ENCODE assay signal across 8 cellular contexts in the genomic region with DNA sequence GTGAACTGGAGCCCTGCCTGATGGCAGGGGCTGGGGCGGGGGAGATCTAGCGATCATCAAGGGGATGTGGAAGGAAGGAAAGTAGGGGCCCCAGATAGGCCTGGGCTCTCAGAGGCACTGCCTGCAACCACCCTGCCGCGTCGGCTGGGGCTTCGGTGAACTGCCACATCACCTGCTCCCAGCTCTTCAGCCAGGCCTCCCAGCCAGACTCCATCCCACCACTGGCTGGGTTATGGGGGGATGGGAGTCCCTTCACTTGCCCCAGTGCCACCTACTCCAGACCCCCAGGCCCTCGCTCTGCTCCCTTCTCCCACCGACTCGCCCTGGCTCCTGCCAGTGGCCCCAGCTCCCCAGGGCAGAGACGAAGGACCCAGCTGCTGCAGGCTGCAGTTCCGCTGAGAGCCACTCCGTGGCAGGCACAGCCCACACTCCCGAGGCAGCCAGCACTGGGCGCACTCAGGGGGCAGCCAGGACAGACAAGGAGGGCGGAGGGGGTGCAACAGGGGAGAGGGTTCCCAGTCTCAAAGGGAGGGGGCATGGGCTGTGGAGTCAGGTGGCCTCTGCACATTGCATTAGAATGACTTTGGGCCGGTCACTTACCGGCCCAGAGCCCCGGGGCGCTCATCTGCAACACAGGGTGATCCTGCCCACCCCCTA. TPM values are rescaled to one million over a fixed set of nuclear protein-coding genes. Genes with fewer than 3 reads are reported as not detected.
DNase-seq lines count a peak whose midpoint lies in the region; ATAC-seq and TF ChIP-seq lines count a peak whose summit lies in the region.

No MANE protein-coding gene starts in this region.

- peaks cover 18% of the 10 kb centered on the region for H4K20me1 ChIP-seq in DND-41 (ENCODE audit: insufficient read depth, low read length)

- H3K27ac ChIP-seq in DND-41 (ENCODE audit: low read length) (no peak overlapping the region), upper lobe of left lung (peak overlapping the region in 1 of 4 donors; percentile 61)

- peak; percentile 49 for DNase-seq in DND-41
- DNase-seq in NCI-H1694 treated with DMSO at 0.1 percent for 48 hours (lab: John Stamatoyannopoulos, UW), result peak; percentile 74
- DNase-seq in activated CD8-positive, alpha-beta memory T cell treated with anti-CD3 and anti-CD28 coated beads, Interleukin-2, amount 50 U/mL, for 48 hours, result peak; percentile 78
- peak; percentile 47 for DNase-seq in epithelial cell of esophagus (ENCODE audit: low read depth)
- peak; percentile 38 to 83 (median 62) for DNase-seq in naive thymus-derived CD8-positive, alpha-beta T cell
- DNase-seq in upper lobe of left lung, result peak in 1 of 2 donors; percentile 87

- ATAC-seq in DND-41 (ENCODE audit: insufficient read depth, low read depth) (peak; percentile 82), GM21576 (IDR thresholded peaks at IDR 0.05; ENCODE audit: unreplicated experiment) (peak; percentile 77), upper lobe of left lung (ENCODE audit: low FRiP score in 2 of 2) (peak; percentile 70 to 77), HG03460 (IDR thresholded peaks at IDR 0.05; ENCODE audit: unreplicated experiment) (no peak)
- peak; percentile 93 to 98 for ATAC-seq in naive thymus-derived CD8-positive, alpha-beta T cell

- no peak overlapping the region for H3K4me3 Mint-ChIP-seq in naive thymus-derived CD8-positive, alpha-beta T cell

- no peak for TF ChIP-seq POLR2A in upper lobe of left lung (IDR thresholded peaks at IDR 0.05)

- H3K36me3 Mint-ChIP-seq in naive thymus-derived CD8-positive, alpha-beta T cell, result no peaks in the 10 kb centered on the region

- no peak overlapping the region for H2AFZ ChIP-seq in DND-41 (ENCODE audit: low read depth, low read length)

- H3K36me3 ChIP-seq in DND-41 (ENCODE audit: insufficient read depth, low read length), result no peaks in the 10 kb centered on the region
- H3K36me3 ChIP-seq in upper lobe of left lung, result no peaks in the 10 kb centered on the region

- H3K4me1 ChIP-seq in DND-41 (ENCODE audit: insufficient read depth, low read length) (no peaks in the 10 kb centered on the region), upper lobe of left lung (peaks cover 6 to 25% (median 12%) of the 10 kb centered on the region in 4 donors)

- H3K9ac ChIP-seq in DND-41 (ENCODE audit: low read depth, low read length), result no peak overlapping the region

- no peak overlapping the region for H3K4me3 ChIP-seq in DND-41 (ENCODE audit: low read depth in 1 of 2, low read length in 2 of 2)
- H3K4me3 ChIP-seq in epithelial cell of esophagus (ENCODE audit: low read length), result no peak overlapping the region
- no peak overlapping the region for H3K4me3 ChIP-seq in upper lobe of left lung

- peaks cover 11 to 43% (median 24%) of the 10 kb centered on the region in 5 donors for H3K27me3 Mint-ChIP-seq in naive thymus-derived CD8-positive, alpha-beta T cell

- TF ChIP-seq CTCF in DND-41 (IDR thresholded peaks at IDR 0.05; ENCODE audit: borderline replicate concordance, extremely low read depth, low read length, poor library complexity, severe bottlenecking), result peak; percentile 85
- peak; percentile 91 for TF ChIP-seq CTCF in epithelial cell of esophagus (IDR thresholded peaks at IDR 0.05; ENCODE audit: insufficient read depth, low read depth, low read length, missing control alignments)
- peak; percentile 83 to 94 (median 87) for TF ChIP-seq CTCF in upper lobe of left lung (IDR thresholded peaks at IDR 0.05)

- H3K27me3 ChIP-seq in DND-41 (ENCODE audit: insufficient read depth, low read length, poor library complexity) (peaks cover 2% of the 10 kb centered on the region), upper lobe of left lung (peaks cover 0 to 11% (median 0%) of the 10 kb centered on the region in 4 donors)

- POLR2A ChIA-PET in naive thymus-derived CD8-positive, alpha-beta T cell (lab: Charles Lee), result interaction anchor here (0.9 to 3.3 kb wide), 5 partner anchors 10 to 56 kb away, joined by 3 to 12 read pairs (median 3); no protein-coding TSS in a partner anchor

- no peak for TF ChIP-seq EP300 in upper lobe of left lung (IDR thresholded peaks at IDR 0.05)

- 25 to 35% methylated on average over 6 to 19 of the region's 19 CpGs for WGBS in upper lobe of left lung, 2 donors

- no peaks in the 10 kb centered on the region for H3K79me2 ChIP-seq in DND-41 (ENCODE audit: insufficient read depth, low read length)

- peaks cover 8 to 25% (median 12%) of the 10 kb centered on the region in 4 donors for H3K4me1 Mint-ChIP-seq in naive thymus-derived CD8-positive, alpha-beta T cell

- H3K4me2 ChIP-seq in DND-41 (ENCODE audit: insufficient read depth, low read length), result no peak overlapping the region

- H3K9me3 ChIP-seq in DND-41 (ENCODE audit: insufficient read depth, low read length, severe bottlenecking), result no peaks in the 10 kb centered on the region
- H3K9me3 ChIP-seq in upper lobe of left lung, result no peaks in the 10 kb centered on the region

- no peaks in the 10 kb centered on the region for H3K9me3 Mint-ChIP-seq in naive thymus-derived CD8-positive, alpha-beta T cell

- peak overlapping the region in 2 of 10 donors; percentile 7 to 13 for H3K27ac Mint-ChIP-seq in naive thymus-derived CD8-positive, alpha-beta T cell

RNA-seq across cellular contexts. Expression of gene KCNH2, which starts 15.2 kb away (rescaled TPM):
- 1 to 10 TPM; 1.3 to 1.6 TPM for total RNA-seq in naive thymus-derived CD8-positive, alpha-beta T cell
- polyA plus RNA-seq in naive thymus-derived CD8-positive, alpha-beta T cell, result 1 to 10 TPM in 2 of 3 donors, under 1 TPM in 1; 0.45 to 2.5 (median 1.5) TPM
- 1 to 10 TPM in 5 of 6 donors, under 1 TPM in 1; 0.59 to 5.7 (median 3.1) TPM for total RNA-seq in upper lobe of left lung

RNA-seq across cellular contexts. Expression of gene NOS3, which starts 27.9 kb away (rescaled TPM):
- 1 to 10 TPM; 1.7 to 1.8 TPM for total RNA-seq in naive thymus-derived CD8-positive, alpha-beta T cell
- 1 to 10 TPM; 1.4 to 3.3 (median 2.0) TPM for polyA plus RNA-seq in naive thymus-derived CD8-positive, alpha-beta T cell
- 10 to 100 TPM in 4 of 6 donors, 1 to 10 TPM in 2; 3.1 to 95.3 (median 16.2) TPM for total RNA-seq in upper lobe of left lung
